Comparison of ENCODE assay signal across 14 cellular contexts in the genomic region with DNA sequence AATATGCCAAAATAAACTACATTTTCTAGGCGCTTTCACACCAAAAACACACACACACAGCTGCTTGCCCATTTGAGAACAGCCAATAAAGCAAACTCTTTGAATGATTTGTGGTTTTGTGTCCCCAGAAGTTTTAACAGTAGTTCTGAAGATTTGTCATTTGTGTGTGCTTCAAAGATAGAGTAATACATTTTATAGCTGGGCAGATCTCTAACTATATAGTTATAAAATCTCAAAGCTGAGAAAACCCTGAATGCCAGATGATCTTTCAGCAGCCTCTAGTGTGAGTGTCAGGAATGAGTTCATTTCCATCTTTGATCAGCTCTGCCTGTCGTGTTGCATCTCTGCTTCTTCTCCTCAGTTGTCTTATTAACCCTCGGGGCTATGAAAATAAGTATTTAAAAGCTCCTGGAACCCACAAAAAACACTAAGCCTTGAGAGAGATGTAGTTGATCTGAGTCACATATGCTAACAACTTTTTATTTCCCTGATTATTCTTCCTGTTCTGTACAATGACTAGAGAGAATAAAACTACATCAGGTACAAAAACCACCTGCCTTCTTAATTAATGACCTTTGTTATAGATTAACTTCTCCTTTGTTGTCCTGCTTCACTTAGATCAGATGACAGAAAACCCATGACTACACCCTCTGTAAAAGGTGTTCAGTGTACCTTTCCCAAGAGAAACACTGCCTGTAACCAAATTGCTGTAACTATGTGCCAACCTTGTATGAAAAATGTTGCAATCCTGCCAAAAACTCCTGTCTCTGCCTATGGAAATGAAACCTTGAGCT. TPM values are rescaled to one million over a fixed set of nuclear protein-coding genes. Genes with fewer than 3 reads are reported as not detected.
DNase-seq lines count a peak whose midpoint lies in the region; ATAC-seq and TF ChIP-seq lines count a peak whose summit lies in the region.
"Had no signal": no experiment of that assay in that cellular context is flagged by ENCODE, and none has a peak within 500 bp of the region (broad histone marks: within the 10 kb centered on the region; RNA-seq: fewer than 3 reads in every experiment).

No MANE protein-coding gene starts in this region.

- H3K27me3 ChIP-seq in DND-41 (ENCODE audit: insufficient read depth, low read length, poor library complexity) = no peaks in the 10 kb centered on the region
- no peaks in the 10 kb centered on the region for H3K27me3 ChIP-seq in osteoblast (ENCODE audit: insufficient read depth, low read length)
- H3K27me3 ChIP-seq: adrenal gland, testis had no signal

- no peak overlapping the region for H3K9ac ChIP-seq in DND-41 (ENCODE audit: low read depth, low read length)

- no peaks in the 10 kb centered on the region for H3K9me3 ChIP-seq in DND-41 (ENCODE audit: insufficient read depth, low read length, severe bottlenecking)
- H3K9me3 ChIP-seq in osteoblast (ENCODE audit: low read depth, low read length) = no peaks in the 10 kb centered on the region
- H3K9me3 ChIP-seq: adrenal gland, testis had no signal

- H3K4me3 ChIP-seq in DND-41 (ENCODE audit: low read depth in 1 of 2, low read length in 2 of 2) (peak overlapping the region in 1 of 2 experiments; percentile 22; a peak in 1 of 4 replicates), epithelial cell of proximal tubule (ENCODE audit: low read depth, low read length) (no peak overlapping the region), osteoblast (ENCODE audit: insufficient read depth, low read length) (no peak overlapping the region)
- H3K4me3 ChIP-seq: testis had no signal

- H3K36me3 ChIP-seq in DND-41 (ENCODE audit: insufficient read depth, low read length) = no peaks in the 10 kb centered on the region
- H3K36me3 ChIP-seq in osteoblast (ENCODE audit: insufficient read depth, low read length) = no peaks in the 10 kb centered on the region
- H3K36me3 ChIP-seq: adrenal gland had no signal

- DNase-seq in DND-41 = no peak
- peak; percentile 30 for DNase-seq in NCI-H2196 (lab: John Stamatoyannopoulos, UW; ENCODE audit: unreplicated experiment)
- DNase-seq in epithelial cell of proximal tubule (ENCODE audit: low read depth) = peak; percentile 92
- peak; percentile 37 for DNase-seq in osteoblast (ENCODE audit: insufficient read length, low spot score, missing footprints)
- no peak for DNase-seq in activated T-cell treated with anti-CD3 and anti-CD28 coated beads, Interleukin-2, amount 50 U/mL, for 48 hours
- DNase-seq in activated T-cell treated with anti-CD3 and anti-CD28 coated beads, Interleukin-2, amount 50 U/mL, for 1 hour = no peak
- DNase-seq in RWPE1 (ENCODE audit: low spot score) = no peak
- DNase-seq: activated CD4-positive, alpha-beta T cell treated with anti-CD3 and anti-CD28 coated beads, Interleukin-2, amount 50 U/mL, for 1 hour; adrenal gland; foreskin fibroblast; natural killer cell; testis had no signal

- POLR2A ChIA-PET in RWPE1 (lab: Yijun Ruan, JAX; ENCODE audit: low non-redundant PET) = no interaction called here

- ATAC-seq in DND-41 (ENCODE audit: insufficient read depth, low read depth) (no peak), HG02678 (IDR thresholded peaks at IDR 0.05; ENCODE audit: unreplicated experiment) (no peak)

- H2AFZ ChIP-seq in DND-41 (ENCODE audit: low read depth, low read length) = no peak overlapping the region; the same call in 1 of the 2 replicates
- H2AFZ ChIP-seq in osteoblast (ENCODE audit: low read length) = no peak overlapping the region

- H3K79me2 ChIP-seq in DND-41 (ENCODE audit: insufficient read depth, low read length) (no peaks in the 10 kb centered on the region), osteoblast (ENCODE audit: insufficient read depth, low read length) (no peaks in the 10 kb centered on the region)

- H3K27ac ChIP-seq in DND-41 (ENCODE audit: low read length) (no peak overlapping the region), osteoblast (ENCODE audit: low read depth, low read length) (no peak overlapping the region), RWPE1 (no peak overlapping the region)
- H3K27ac ChIP-seq: adrenal gland, C4-2B, testis had no signal

- H3K4me2 ChIP-seq in DND-41 (ENCODE audit: insufficient read depth, low read length) (peak overlapping the region; percentile 73; the same call in 1 of the 2 replicates), osteoblast (ENCODE audit: insufficient read depth, low read length) (peak overlapping the region; percentile 62)

- no peaks in the 10 kb centered on the region for H4K20me1 ChIP-seq in DND-41 (ENCODE audit: insufficient read depth, low read length)
- H4K20me1 ChIP-seq in osteoblast (ENCODE audit: insufficient read depth, low read length) = no peaks in the 10 kb centered on the region

- CTCF ChIA-PET in RWPE1 (lab: Yijun Ruan, JAX) = interaction anchor here (0.6 kb wide), 1 partner anchor 701 kb away, joined by 3 read pairs; no protein-coding TSS in a partner anchor

- no peak for TF ChIP-seq CTCF in DND-41 (IDR thresholded peaks at IDR 0.05; ENCODE audit: borderline replicate concordance, extremely low read depth, low read length, poor library complexity, severe bottlenecking)
- TF ChIP-seq CTCF in epithelial cell of proximal tubule (conservative IDR thresholded peaks at IDR 0.05; ENCODE audit: low read depth, low read length) = no peak
- TF ChIP-seq CTCF in osteoblast (IDR thresholded peaks at IDR 0.05; ENCODE audit: extremely low read depth, low read depth, low read length) = no peak
- no peak for TF ChIP-seq CTCF in RWPE1 (conservative IDR thresholded peaks at IDR 0.05; ENCODE audit: low read depth)

- H3K4me1 ChIP-seq in DND-41 (ENCODE audit: insufficient read depth, low read length) (peaks cover 14% of the 10 kb centered on the region), osteoblast (ENCODE audit: insufficient read depth, low read length) (peaks cover 6% of the 10 kb centered on the region)

RNA-seq across cellular contexts. Expression of gene SLC3A1, which starts 30.0 kb away (rescaled TPM):
- total RNA-seq in epithelial cell of proximal tubule (0.06 TPM in 1 of 2 replicates, not detected in the other), osteoblast (0.36 TPM in 1 of 2 replicates, not detected in the other)

Comparison
In these comparisons a context has a peak if more than half of its experiments do, and no peak if none do; other contexts are left out.
1. DNase-seq: peak in NCI-H2196 (single experiment), epithelial cell of proximal tubule (single experiment) and osteoblast (single experiment); none in DND-41 (single experiment), activated T-cell treated with anti-CD3 and anti-CD28 coated beads, Interleukin-2, amount 50 U/mL, for 48 hours (0 of 2), activated T-cell treated with anti-CD3 and anti-CD28 coated beads, Interleukin-2, amount 50 U/mL, for 1 hour (single experiment) and RWPE1 (single experiment).